ENCODE assay signal across 8 cellular contexts in genomic region chrX:55907968-55908607, GRCh38.
DNase-seq lines count a peak whose midpoint lies in the region; ATAC-seq and TF ChIP-seq lines count a peak whose summit lies in the region.

No MANE protein-coding gene starts in this region.

- peak overlapping the region; percentile 90 to 98 (median 92) for H3K4me3 Mint-ChIP-seq in CD4-positive, alpha-beta memory T cell
- H3K4me3 Mint-ChIP-seq in T-helper 1 cell treated with Interleukin-12 subunit alpha and Interleukin-12 subunit beta and Interleukin-4 antibody, amounts not matched to agents 30 μg/mL and 1 μg/mL, for 36 hours: peak overlapping the region; percentile 94
- H3K4me3 Mint-ChIP-seq in brain: peak overlapping the region; percentile 87 to 95 (median 92)

- H3K27me3 ChIP-seq in CD4-positive, alpha-beta memory T cell (ENCODE audit: insufficient read depth, low read length): no peaks in the 10 kb centered on the region

- H3K36me3 Mint-ChIP-seq in CD4-positive, alpha-beta memory T cell: peaks cover 0 to 7% of the 10 kb centered on the region in 2 donors
- H3K36me3 Mint-ChIP-seq in T-helper 1 cell treated with Interleukin-12 subunit alpha and Interleukin-12 subunit beta and Interleukin-4 antibody, amounts not matched to agents 30 μg/mL and 1 μg/mL, for 36 hours (ENCODE audit: low read depth): peaks cover 3% of the 10 kb centered on the region
- no peaks in the 10 kb centered on the region for H3K36me3 Mint-ChIP-seq in brain

- H3K27ac ChIP-seq in CD4-positive, alpha-beta memory T cell (ENCODE audit: low read depth, low read length): peak overlapping the region; percentile 44

- H3K27me3 Mint-ChIP-seq in CD4-positive, alpha-beta memory T cell: no peaks in the 10 kb centered on the region
- H3K27me3 Mint-ChIP-seq in T-helper 1 cell treated with Interleukin-12 subunit alpha and Interleukin-12 subunit beta and Interleukin-4 antibody, amounts not matched to agents 30 μg/mL and 1 μg/mL, for 36 hours (ENCODE audit: low read depth): no peaks in the 10 kb centered on the region
- H3K27me3 Mint-ChIP-seq in brain: peaks cover under 1% of the 10 kb centered on the region

- peak; percentile 43 to 61 for TF ChIP-seq CTCF in brain (conservative IDR thresholded peaks at IDR 0.05)

- no peaks in the 10 kb centered on the region for H3K36me3 ChIP-seq in CD4-positive, alpha-beta memory T cell (ENCODE audit: insufficient read depth, low read length)

- ATAC-seq in GM19395 (IDR thresholded peaks at IDR 0.05; ENCODE audit: unreplicated experiment) (peak; percentile 78), HG03457 (IDR thresholded peaks at IDR 0.05; ENCODE audit: unreplicated experiment) (peak; percentile 81)

- peak; percentile 36 to 43 (median 39) for DNase-seq in CD4-positive, alpha-beta memory T cell
- DNase-seq in islet precursor cell (peak; percentile 84), cerebellar nuclear complex (lab: John Stamatoyannopoulos, UW) (no peak)
- DNase-seq in stimulated activated CD4-positive, alpha-beta T cell treated with anti-CD3 and anti-CD28 coated beads, Interleukin-15, amount 100 ng/mL, for 48 hours (ENCODE audit: low read depth in 2 of 2): peak; percentile 10 to 22

- intact Hi-C loops in CD4-positive, alpha-beta memory T cell (cut with micrococcal nuclease): loop anchor here (2.0 to 5.0 kb wide), 4 partner anchors 191 to 747 kb away; partner anchors contain the start of genes KLF8 and RRAGB

- POLR2A ChIA-PET in CD4-positive, alpha-beta memory T cell (lab: Charles Lee; ENCODE audit: partially characterized antibody): interaction anchor here (0.5 to 1.8 kb wide), 5 partner anchors 160 to 1268 kb away, joined by 3 to 8 read pairs (median 3); partner anchors contain the start of genes RRAGB and SPIN2B

- H3K9me3 ChIP-seq in CD4-positive, alpha-beta memory T cell (ENCODE audit: control insufficient read depth in 1 of 2, low read length in 2 of 2): no peaks in the 10 kb centered on the region

- peaks cover 8 to 24% (median 13%) of the 10 kb centered on the region in 4 donors for H3K4me1 Mint-ChIP-seq in CD4-positive, alpha-beta memory T cell
- H3K4me1 Mint-ChIP-seq in T-helper 1 cell treated with Interleukin-12 subunit alpha and Interleukin-12 subunit beta and Interleukin-4 antibody, amounts not matched to agents 30 μg/mL and 1 μg/mL, for 36 hours (ENCODE audit: low read depth): peaks cover 20% of the 10 kb centered on the region
- H3K4me1 Mint-ChIP-seq in brain: peaks cover 25% of the 10 kb centered on the region

- CTCF ChIA-PET in CD4-positive, alpha-beta memory T cell (lab: Charles Lee; ENCODE audit: partially characterized antibody): interaction anchor here (0.9 to 2.2 kb wide), 12 partner anchors 9 to 1268 kb away, joined by 3 to 18 read pairs (median 4); partner anchors contain the start of genes RRAGB and USP51

- peaks cover 0 to under 1% (median 0%) of the 10 kb centered on the region in 8 donors for H3K9me3 Mint-ChIP-seq in CD4-positive, alpha-beta memory T cell
- no peaks in the 10 kb centered on the region for H3K9me3 Mint-ChIP-seq in T-helper 1 cell treated with Interleukin-12 subunit alpha and Interleukin-12 subunit beta and Interleukin-4 antibody, amounts not matched to agents 30 μg/mL and 1 μg/mL, for 36 hours
- peaks cover 0 to 7% (median 3%) of the 10 kb centered on the region in 5 experiments for H3K9me3 Mint-ChIP-seq in brain

- peak overlapping the region; percentile 47 to 78 for H3K4me3 ChIP-seq in CD4-positive, alpha-beta memory T cell (ENCODE audit: low read length in 2 of 2)

- H3K27ac Mint-ChIP-seq in CD4-positive, alpha-beta memory T cell: peak overlapping the region; percentile 59 to 86 (median 73)
- peak overlapping the region; percentile 83 for H3K27ac Mint-ChIP-seq in T-helper 1 cell treated with Interleukin-12 subunit alpha and Interleukin-12 subunit beta and Interleukin-4 antibody, amounts not matched to agents 30 μg/mL and 1 μg/mL, for 36 hours
- H3K27ac Mint-ChIP-seq in brain: peak overlapping the region; percentile 93 to 97 (median 94)

- H3K4me1 ChIP-seq in CD4-positive, alpha-beta memory T cell (ENCODE audit: insufficient read depth, low read length): peaks cover 10% of the 10 kb centered on the region

Comparison
In these comparisons a context has a peak if more than half of its experiments do, and no peak if none do; other contexts are left out.
1. DNase-seq: peak in CD4-positive, alpha-beta memory T cell (5 of 5), islet precursor cell (single experiment) and stimulated activated CD4-positive, alpha-beta T cell treated with anti-CD3 and anti-CD28 coated beads, Interleukin-15, amount 100 ng/mL, for 48 hours (2 of 2); none in cerebellar nuclear complex (0 of 2).
2. Peak in every context shown above with its lines, with median percentiles within 50 percentile points of each other: H3K27ac Mint-ChIP-seq and H3K4me3 Mint-ChIP-seq.